Comparison of ENCODE assay signal across 2 cellular contexts in genomic region chr14:53946404-53947400, GRCh38.
TF ChIP-seq lines count a peak whose summit lies in the region.

No MANE protein-coding gene starts in this region.

TF ChIP-seq in A549, 52 proteins besides CTCF, POLR2A, EP300 and RAD21 (continued from another document):
- TF ChIP-seq, protein P1, sequence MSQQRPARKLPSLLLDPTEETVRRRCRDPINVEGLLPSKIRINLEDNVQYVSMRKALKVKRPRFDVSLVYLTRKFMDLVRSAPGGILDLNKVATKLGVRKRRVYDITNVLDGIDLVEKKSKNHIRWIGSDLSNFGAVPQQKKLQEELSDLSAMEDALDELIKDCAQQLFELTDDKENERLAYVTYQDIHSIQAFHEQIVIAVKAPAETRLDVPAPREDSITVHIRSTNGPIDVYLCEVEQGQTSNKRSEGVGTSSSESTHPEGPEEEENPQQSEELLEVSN (IDR thresholded peaks at IDR 0.05; ENCODE audit: borderline replicate concordance, low read depth): no peak
- TF ChIP-seq ZFP36 (IDR thresholded peaks at IDR 0.05; ENCODE audit: borderline replicate concordance, partially characterized antibody) (no peak), HOXB5 (CRISPR knock-in tag; IDR thresholded peaks at IDR 0.05) (no peak), FOSL2 (IDR thresholded peaks at IDR 0.05) (no peak), FOSL2 (CRISPR knock-in tag; IDR thresholded peaks at IDR 0.05) (no peak)

TF ChIP-seq in IMR-90, 13 proteins besides CTCF, POLR2A, EP300 and RAD21 (continued from another document):
- no peak for TF ChIP-seq BHLHE40 (IDR thresholded peaks at IDR 0.05; ENCODE audit: low read depth, low read length)
- TF ChIP-seq MXI1 (IDR thresholded peaks at IDR 0.05; ENCODE audit: borderline replicate concordance, low read depth, low read length): no peak
- TF ChIP-seq FOS (IDR thresholded peaks at IDR 0.05; ENCODE audit: low read depth, low read length): no peak
- no peak for TF ChIP-seq MAZ (IDR thresholded peaks at IDR 0.05; ENCODE audit: borderline replicate concordance, low read depth, low read length)
- no peak for TF ChIP-seq MAFK (IDR thresholded peaks at IDR 0.05; ENCODE audit: low read depth, low read length)
- TF ChIP-seq CEBPB (IDR thresholded peaks at IDR 0.05; ENCODE audit: low read depth, low read length): no peak
- TF ChIP-seq CHD1 (IDR thresholded peaks at IDR 0.05; ENCODE audit: low read depth, low read length): no peak
- no peak for TF ChIP-seq RFX5 (IDR thresholded peaks at IDR 0.05; ENCODE audit: low read depth, low read length)
- TF ChIP-seq NFE2L2 (IDR thresholded peaks at IDR 0.05; ENCODE audit: low read depth, low read length): no peak
- TF ChIP-seq, protein P2, sequence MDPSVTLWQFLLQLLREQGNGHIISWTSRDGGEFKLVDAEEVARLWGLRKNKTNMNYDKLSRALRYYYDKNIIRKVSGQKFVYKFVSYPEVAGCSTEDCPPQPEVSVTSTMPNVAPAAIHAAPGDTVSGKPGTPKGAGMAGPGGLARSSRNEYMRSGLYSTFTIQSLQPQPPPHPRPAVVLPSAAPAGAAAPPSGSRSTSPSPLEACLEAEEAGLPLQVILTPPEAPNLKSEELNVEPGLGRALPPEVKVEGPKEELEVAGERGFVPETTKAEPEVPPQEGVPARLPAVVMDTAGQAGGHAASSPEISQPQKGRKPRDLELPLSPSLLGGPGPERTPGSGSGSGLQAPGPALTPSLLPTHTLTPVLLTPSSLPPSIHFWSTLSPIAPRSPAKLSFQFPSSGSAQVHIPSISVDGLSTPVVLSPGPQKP (IDR thresholded peaks at IDR 0.05; ENCODE audit: borderline replicate concordance, low read depth, low read length): no peak
